In genomic region chr15:30992465-30992864, GRCh38 we compare ENCODE assay signal across 8 cellular contexts. TPM values are rescaled to one million over a fixed set of nuclear protein-coding genes. Genes with fewer than 3 reads are reported as not detected.
DNase-seq lines count a peak whose midpoint lies in the region; TF ChIP-seq lines count a peak whose summit lies in the region.

No MANE protein-coding gene starts in this region.

- H3K9ac ChIP-seq in endodermal cell (ENCODE audit: extremely low read depth, low read length, poor library complexity, severe bottlenecking): peak overlapping the region; percentile 66

- no peaks in the 10 kb centered on the region for H3K4me1 ChIP-seq in endodermal cell (ENCODE audit: control insufficient read depth, insufficient read depth, low read length)

- peak; percentile 17 for DNase-seq in Daoy (ENCODE audit: low read depth)
- DNase-seq in NCI-H510A treated with DMSO at 0.1 percent for 48 hours (lab: John Stamatoyannopoulos, UW): peak; percentile 49
- DNase-seq in endodermal cell: no peak
- DNase-seq in osteocyte (ENCODE audit: extremely low spot score, unreplicated experiment): no peak
- no peak for DNase-seq in stimulated activated CD8-positive, alpha-beta memory T cell treated with anti-CD3 and anti-CD28 coated beads, Interleukin-4, amount 100 ng/mL, for 48 hours
- DNase-seq in hypothalamus (lab: John Stamatoyannopoulos, UW): no peak
- DNase-seq in stimulated activated CD4-positive, alpha-beta T cell treated with anti-CD3 and anti-CD28 coated beads, Interleukin-4, amount 100 ng/mL, for 1 hour: no peak
- no peak for DNase-seq in H7

- H3K4me3 ChIP-seq in endodermal cell (ENCODE audit: low read length): peak overlapping the region; percentile 88
- no peak overlapping the region for H3K4me3 ChIP-seq in H7 (ENCODE audit: insufficient read depth, low read depth, low read length)

- H3K27me3 ChIP-seq in endodermal cell (ENCODE audit: control insufficient read depth, insufficient read depth, low read length, poor library complexity, severe bottlenecking) (no peaks in the 10 kb centered on the region), H7 (ENCODE audit: control insufficient read depth, insufficient read depth, low read length) (no peaks in the 10 kb centered on the region)

- H3K27me3 Mint-ChIP-seq in endodermal cell (ENCODE audit: insufficient read depth): no peaks in the 10 kb centered on the region
- no peaks in the 10 kb centered on the region for H3K27me3 Mint-ChIP-seq in osteocyte (ENCODE audit: unreplicated experiment)

- H3K4me3 Mint-ChIP-seq in endodermal cell: peak overlapping the region; percentile 89
- H3K4me3 Mint-ChIP-seq in osteocyte (ENCODE audit: unreplicated experiment): peak overlapping the region; percentile 78

- H3K27ac Mint-ChIP-seq in endodermal cell: peak overlapping the region; percentile 90
- H3K27ac Mint-ChIP-seq in osteocyte (ENCODE audit: unreplicated experiment): peak overlapping the region; percentile 33

- no peak overlapping the region for H3K27ac ChIP-seq in endodermal cell (ENCODE audit: low read depth, low read length)

- no peaks in the 10 kb centered on the region for H3K9me3 ChIP-seq in endodermal cell (ENCODE audit: control insufficient read depth, low read length)

- H3K9me3 Mint-ChIP-seq in endodermal cell (peaks cover 2% of the 10 kb centered on the region), osteocyte (ENCODE audit: unreplicated experiment) (no peaks in the 10 kb centered on the region)

- peaks cover 13% of the 10 kb centered on the region for H3K4me1 Mint-ChIP-seq in endodermal cell
- H3K4me1 Mint-ChIP-seq in osteocyte (ENCODE audit: unreplicated experiment): peaks cover 12% of the 10 kb centered on the region

- TF ChIP-seq CTCF in endodermal cell (conservative IDR thresholded peaks at IDR 0.05) (no peak), osteocyte (IDR thresholded peaks at IDR 0.05) (no peak)

- 75 to 77% methylated on average over 4 to 6 of the region's 6 CpGs for WGBS in endodermal cell (ENCODE audit: insufficient coverage in 1 of 2, insufficient read length in 1 of 2), 2 experiments

- no peaks in the 10 kb centered on the region for H3K36me3 Mint-ChIP-seq in endodermal cell (ENCODE audit: low read depth)
- no peaks in the 10 kb centered on the region for H3K36me3 Mint-ChIP-seq in osteocyte (ENCODE audit: unreplicated experiment)

- H3K36me3 ChIP-seq in endodermal cell (ENCODE audit: control insufficient read depth, insufficient read depth, low read length) (no peaks in the 10 kb centered on the region), H7 (replicated peaks; ENCODE audit: control insufficient read depth, insufficient read depth, low read length) (no peaks in the 10 kb centered on the region)

RNA-seq across cellular contexts. Expression of gene MTMR10, which starts 1.0 kb away (rescaled TPM):
- total RNA-seq in Daoy (2014; rRNA removed; shearing (Covaris generic)): 10.4 and 11.7 TPM in 2 replicates
- total RNA-seq in endodermal cell (10 to 100 TPM; 12.4 to 16.2 TPM), osteocyte (23.3 and 23.7 TPM in 2 replicates)
- polyA plus RNA-seq in endodermal cell (2013, experiment 1 of 2): 11.9 TPM
- polyA plus RNA-seq in endodermal cell (2013, experiment 2 of 2): 12.6 TPM
- total RNA-seq in H7 (2014; rRNA removed; shearing (Covaris generic)): 10.5 and 11.0 TPM in 2 replicates

Comparison
In these comparisons a context has a peak if more than half of its experiments do, and no peak if none do; other contexts are left out.
1. DNase-seq: peak in Daoy (single experiment) and NCI-H510A treated with DMSO at 0.1 percent for 48 hours (single experiment); none in endodermal cell (single experiment), osteocyte (single experiment), stimulated activated CD8-positive, alpha-beta memory T cell treated with anti-CD3 and anti-CD28 coated beads, Interleukin-4, amount 100 ng/mL, for 48 hours (single experiment), hypothalamus (0 of 51), stimulated activated CD4-positive, alpha-beta T cell treated with anti-CD3 and anti-CD28 coated beads, Interleukin-4, amount 100 ng/mL, for 1 hour (single experiment) and H7 (single experiment).